In genomic region chr1:14775434-14775833, GRCh38 we compare ENCODE assay signal across 8 cellular contexts.
"Had no signal": no experiment of that assay in that cellular context is flagged by ENCODE, and none has a peak within 500 bp of the region (broad histone marks: within the 10 kb centered on the region; RNA-seq: fewer than 3 reads in every experiment).

No MANE protein-coding gene starts in this region.

- DNase-seq: H7, HFFc6, KG1 had no signal

- H3K4me3 ChIP-seq: GM23338, HAP-1 had no signal

- H3K9me3 ChIP-seq: HAP-1 had no signal

- ATAC-seq: GM23338, HCT116, HepG2 had no signal

- FAIRE-seq: HepG2 had no signal

- H3K4me2 ChIP-seq: GM23338 had no signal

- H2AFZ ChIP-seq: GM23338 had no signal

- H3K27ac ChIP-seq: HL-60 had no signal

- H3K36me3 ChIP-seq: HAP-1 had no signal

- H3K4me1 ChIP-seq: HAP-1 had no signal
